29 cellular contexts compared by ENCODE assay signal in the genomic region with DNA sequence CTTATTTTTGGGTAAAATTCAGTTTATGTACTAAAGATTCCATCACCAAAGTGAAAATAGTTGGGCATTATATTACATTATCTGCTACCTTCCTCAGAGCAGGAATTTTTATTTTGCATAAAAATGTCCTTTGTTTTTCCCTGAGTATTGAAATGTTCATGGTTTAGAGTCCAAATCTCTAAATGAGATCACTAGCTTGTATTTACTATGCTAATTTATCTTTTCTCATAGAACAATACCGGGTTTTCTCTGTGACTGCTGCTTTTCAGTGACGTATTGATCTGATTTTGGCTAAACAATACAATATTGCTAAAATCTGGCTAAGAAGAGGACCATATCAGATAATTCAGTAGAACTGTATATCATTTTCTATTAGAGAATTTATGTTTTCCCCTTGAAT.
"Had no signal": no experiment of that assay in that cellular context is flagged by ENCODE, and none has a peak within 500 bp of the region (broad histone marks: within the 10 kb centered on the region; RNA-seq: fewer than 3 reads in every experiment).

No MANE protein-coding gene starts in this region.

- DNase-seq: stimulated activated CD4-positive, alpha-beta T cell treated with anti-CD3 and anti-CD28 coated beads, Interleukin-2, amount 100 ng/mL, for 48 hours; stimulated activated CD4-positive, alpha-beta T cell treated with anti-CD3 and anti-CD28 coated beads, Interleukin-4, amount 100 ng/mL, for 1 hour; stimulated activated CD4-positive, alpha-beta T cell treated with anti-CD3 and anti-CD28 coated beads, Interleukin-4, amount 100 ng/mL, for 24 hours; stimulated activated CD4-positive, alpha-beta T cell treated with anti-CD3 and anti-CD28 coated beads, Interleukin-4, amount 100 ng/mL, for 4 hours; stimulated activated CD8-positive, alpha-beta memory T cell treated with anti-CD3 and anti-CD28 coated beads, Interleukin-4, amount 100 ng/mL, for 48 hours; stimulated activated naive B cell treated with anti-CD40 and anti-IgM and Interleukin-4, amounts not matched to agents 10 μg/mL and 1 μg/mL and 100 μg/mL, for 72 hours; stimulated activated naive CD4-positive, alpha-beta T cell; stimulated activated naive CD4-positive, alpha-beta T cell treated with Interleukin-2 at 50 U/mL for 16 hours; stimulated activated naive CD8-positive, alpha-beta T cell treated with anti-CD3 and anti-CD28 coated beads, Interleukin-15, amount 100 ng/mL, for 72 hours; stimulated activated naive CD8-positive, alpha-beta T cell treated with anti-CD3 and anti-CD28 coated beads, Interleukin-15, Interleukin-2, amounts not matched to agents 100 U/mL and 50 U/mL, for 24 hours; stomach; substantia nigra; testis; thyroid gland; tibial artery; transverse colon; trophoblast cell; upper lobe of left lung; upper lobe of right lung; uterus had no signal

- H3K27ac Mint-ChIP-seq: stimulated activated effector memory CD8-positive, alpha-beta T cell treated with anti-CD3 and anti-CD28 coated beads, Interleukin-12 subunit alpha, Interleukin-12 subunit beta, amount 100 ng/mL, for 72 hours; stimulated activated memory B cell treated with anti-CD40 and anti-IgM and Interleukin-4, amounts not matched to agents 10 μg/mL and 1 μg/mL and 100 μg/mL, for 72 hours; stimulated activated naive B cell treated with anti-CD40 and anti-IgM and Interleukin-4, amounts not matched to agents 10 μg/mL and 1 μg/mL and 100 μg/mL, for 72 hours; stimulated activated naive CD8-positive, alpha-beta T cell treated with anti-CD3 and anti-CD28 coated beads, Interleukin-15, amount 100 ng/mL, for 72 hours; stimulated activated naive CD8-positive, alpha-beta T cell treated with anti-CD3 and anti-CD28 coated beads, Interleukin-15, Interleukin-2, amounts not matched to agents 100 ng/mL and 50 ng/mL, for 24 hours; type B pancreatic cell had no signal

- H3K9me3 Mint-ChIP-seq: stimulated activated memory B cell treated with anti-CD40 and anti-IgM and Interleukin-4, amounts not matched to agents 10 μg/mL and 1 μg/mL and 100 μg/mL, for 72 hours; stimulated activated naive CD8-positive, alpha-beta T cell treated with anti-CD3 and anti-CD28 coated beads, Interleukin-15, Interleukin-2, amounts not matched to agents 100 ng/mL and 50 ng/mL, for 24 hours; type B pancreatic cell had no signal

- H3K4me1 Mint-ChIP-seq: stimulated activated effector memory CD8-positive, alpha-beta T cell treated with anti-CD3 and anti-CD28 coated beads, Interleukin-12 subunit alpha, Interleukin-12 subunit beta, amount 100 ng/mL, for 72 hours; stimulated activated memory B cell treated with anti-CD40 and anti-IgM and Interleukin-4, amounts not matched to agents 10 μg/mL and 1 μg/mL and 100 μg/mL, for 72 hours; stimulated activated naive B cell treated with anti-CD40 and anti-IgM and Interleukin-4, amounts not matched to agents 10 μg/mL and 1 μg/mL and 100 μg/mL, for 72 hours; stimulated activated naive CD8-positive, alpha-beta T cell treated with anti-CD3 and anti-CD28 coated beads, Interleukin-15, amount 100 ng/mL, for 72 hours had no signal

- H3K27me3 ChIP-seq: stomach, suprapubic skin, testis, thyroid gland, tibial artery, tibial nerve, transverse colon, upper lobe of left lung, upper lobe of right lung, uterus, vagina had no signal

- H3K27ac ChIP-seq: stomach, suprapubic skin, testis, thoracic aorta, thyroid gland, tibial artery, tibial nerve, transverse colon, upper lobe of left lung, upper lobe of right lung, uterus, vagina had no signal

- ATAC-seq: stimulated activated effector memory CD8-positive, alpha-beta T cell treated with anti-CD3 and anti-CD28 coated beads, Interleukin-12 subunit alpha, Interleukin-12 subunit beta, amount 100 ng/mL, for 72 hours; stimulated activated memory B cell treated with anti-CD40 and anti-IgM and Interleukin-4, amounts not matched to agents 10 μg/mL and 1 μg/mL and 100 μg/mL, for 72 hours; stimulated activated naive B cell treated with anti-CD40 and anti-IgM and Interleukin-4, amounts not matched to agents 10 μg/mL and 1 μg/mL and 100 μg/mL, for 72 hours; stimulated activated naive CD8-positive, alpha-beta T cell treated with anti-CD3 and anti-CD28 coated beads, Interleukin-15, amount 100 ng/mL, for 72 hours; stimulated activated naive CD8-positive, alpha-beta T cell treated with anti-CD3 and anti-CD28 coated beads, Interleukin-15, Interleukin-2, amounts not matched to agents 100 U/mL and 50 U/mL, for 24 hours; upper lobe of right lung had no signal

- H3K27me3 Mint-ChIP-seq: stimulated activated memory B cell treated with anti-CD40 and anti-IgM and Interleukin-4, amounts not matched to agents 10 μg/mL and 1 μg/mL and 100 μg/mL, for 72 hours; stimulated activated naive B cell treated with anti-CD40 and anti-IgM and Interleukin-4, amounts not matched to agents 10 μg/mL and 1 μg/mL and 100 μg/mL, for 72 hours; stimulated activated naive CD8-positive, alpha-beta T cell treated with anti-CD3 and anti-CD28 coated beads, Interleukin-15, amount 100 ng/mL, for 72 hours; stimulated activated naive CD8-positive, alpha-beta T cell treated with anti-CD3 and anti-CD28 coated beads, Interleukin-15, Interleukin-2, amounts not matched to agents 100 ng/mL and 50 ng/mL, for 24 hours had no signal

- H3K4me3 Mint-ChIP-seq: stimulated activated effector memory CD8-positive, alpha-beta T cell treated with anti-CD3 and anti-CD28 coated beads, Interleukin-12 subunit alpha, Interleukin-12 subunit beta, amount 100 ng/mL, for 72 hours; stimulated activated memory B cell treated with anti-CD40 and anti-IgM and Interleukin-4, amounts not matched to agents 10 μg/mL and 1 μg/mL and 100 μg/mL, for 72 hours; stimulated activated naive B cell treated with anti-CD40 and anti-IgM and Interleukin-4, amounts not matched to agents 10 μg/mL and 1 μg/mL and 100 μg/mL, for 72 hours; stimulated activated naive CD8-positive, alpha-beta T cell treated with anti-CD3 and anti-CD28 coated beads, Interleukin-15, amount 100 ng/mL, for 72 hours; stimulated activated naive CD8-positive, alpha-beta T cell treated with anti-CD3 and anti-CD28 coated beads, Interleukin-15, Interleukin-2, amounts not matched to agents 100 ng/mL and 50 ng/mL, for 24 hours; type B pancreatic cell had no signal

- FAIRE-seq: urothelium cell line had no signal

- H3K36me3 Mint-ChIP-seq: stimulated activated effector memory CD8-positive, alpha-beta T cell treated with anti-CD3 and anti-CD28 coated beads, Interleukin-12 subunit alpha, Interleukin-12 subunit beta, amount 100 ng/mL, for 72 hours; stimulated activated memory B cell treated with anti-CD40 and anti-IgM and Interleukin-4, amounts not matched to agents 10 μg/mL and 1 μg/mL and 100 μg/mL, for 72 hours; stimulated activated naive B cell treated with anti-CD40 and anti-IgM and Interleukin-4, amounts not matched to agents 10 μg/mL and 1 μg/mL and 100 μg/mL, for 72 hours; type B pancreatic cell had no signal

- H3K36me3 ChIP-seq: stomach, suprapubic skin, thoracic aorta, thyroid gland, tibial artery, tibial nerve, transverse colon, upper lobe of left lung, upper lobe of right lung, vagina had no signal

- H3K4me1 ChIP-seq: stomach, suprapubic skin, testis, thyroid gland, tibial artery, tibial nerve, transverse colon, upper lobe of left lung, upper lobe of right lung, uterus, vagina had no signal

- H3K4me3 ChIP-seq: stomach, suprapubic skin, testis, thoracic aorta, thyroid gland, tibial artery, tibial nerve, transverse colon, upper lobe of left lung, upper lobe of right lung, uterus, vagina had no signal
